ENCODE assay signal across 9 cellular contexts in genomic region chr6:28266962-28267694, GRCh38. TPM values are rescaled to one million over a fixed set of nuclear protein-coding genes. Genes with fewer than 3 reads are reported as not detected.
DNase-seq lines count a peak whose midpoint lies in the region; ATAC-seq and TF ChIP-seq lines count a peak whose summit lies in the region.
"Had no signal": no experiment of that assay in that cellular context is flagged by ENCODE, and none has a peak within 500 bp of the region (broad histone marks: within the 10 kb centered on the region; RNA-seq: fewer than 3 reads in every experiment).

Gene ZSCAN26, plus strand, starts transcription at chr6:28267143. Its CDS starts 4,777 bp downstream, at chr6:28271920.

- H3K4me1 Mint-ChIP-seq in CD14-positive monocyte = no peaks in the 10 kb centered on the region

- no peaks in the 10 kb centered on the region for H3K9me3 Mint-ChIP-seq in CD14-positive monocyte
- H3K9me3 Mint-ChIP-seq: nephron had no signal

- ATAC-seq in GM19351 (IDR thresholded peaks at IDR 0.05; ENCODE audit: unreplicated experiment) (peak; percentile 92), HG03469 (IDR thresholded peaks at IDR 0.05; ENCODE audit: unreplicated experiment) (peak; percentile 85), left lobe of liver (peak; percentile 99)

- TF ChIP-seq CTCF in CD14-positive monocyte (IDR thresholded peaks at IDR 0.05) = no peak

- peaks cover 5 to 6% of the 10 kb centered on the region in 2 donors for H3K36me3 Mint-ChIP-seq in CD14-positive monocyte

- DNase-seq in CD14-positive monocyte (ENCODE audit: low spot score) (peak; percentile 78), NCI-H526 (lab: John Stamatoyannopoulos, UW) (peak; percentile 83 to 90), dermis microvascular lymphatic vessel endothelial cell (ENCODE audit: low read depth in 2 of 2) (peak; percentile 43 to 88), left lobe of liver (ENCODE audit: low spot score) (peak; percentile 82)
- peak; percentile 73 to 81 for DNase-seq in activated CD4-positive, alpha-beta T cell treated with anti-CD3 and anti-CD28 coated beads, Interleukin-2, amount 50 U/mL, for 24 hours (ENCODE audit: low read depth in 1 of 2, low spot score in 1 of 2)
- DNase-seq in stimulated activated CD4-positive, alpha-beta T cell treated with anti-CD3 and anti-CD28 coated beads, Interleukin-2, amount 100 ng/mL, for 4 hours (ENCODE audit: low read depth) = peak; percentile 78

- H3K4me3 Mint-ChIP-seq in CD14-positive monocyte = no peak within 1 kb of the TSS
- H3K4me3 Mint-ChIP-seq: nephron had no signal

- H3K27ac Mint-ChIP-seq in CD14-positive monocyte = no peak within 1 kb of the TSS
- H3K27ac Mint-ChIP-seq: nephron had no signal

- intact Hi-C loops in CD14-positive monocyte (cut with micrococcal nuclease) = loop anchor here in 1 of 2 donors (10.0 kb wide), 1 partner anchor 68 kb away; the partner anchor contains the start of gene ZSCAN31

- peaks cover 0 to 1% (median 0%) of the 10 kb centered on the region in 3 donors for H3K27me3 Mint-ChIP-seq in CD14-positive monocyte (ENCODE audit: low read depth in 3 of 3)

RNA-seq across cellular contexts. Expression of gene ZSCAN26, which starts in this region (rescaled TPM):
- 1 to 10 TPM; 3.4 to 3.5 TPM for polyA plus RNA-seq in CD14-positive monocyte
- total RNA-seq in dermis microvascular lymphatic vessel endothelial cell (6.4 and 9.0 TPM in 2 replicates), left lobe of liver (5.5 TPM)

Comparison
In these comparisons a context has a peak if more than half of its experiments do, and no peak if none do; other contexts are left out.
1. Peak in every context shown above with its lines: DNase-seq and ATAC-seq.